ENCODE assay signal across 10 cellular contexts in genomic region chr4:83581411-83582288, GRCh38. TPM values are rescaled to one million over a fixed set of nuclear protein-coding genes. Genes with fewer than 3 reads are reported as not detected.
DNase-seq lines count a peak whose midpoint lies in the region; ATAC-seq and TF ChIP-seq lines count a peak whose summit lies in the region.
"Had no signal": no experiment of that assay in that cellular context is flagged by ENCODE, and none has a peak within 500 bp of the region (broad histone marks: within the 10 kb centered on the region; RNA-seq: fewer than 3 reads in every experiment).

No MANE protein-coding gene starts in this region.

- no peaks in the 10 kb centered on the region for H3K79me2 ChIP-seq in OCI-LY1 (ENCODE audit: insufficient read depth, low read length)

- peak overlapping the region; percentile 21; the same call in 1 of the 2 replicates for H3K4me2 ChIP-seq in OCI-LY1 (ENCODE audit: low read length)

- H3K27me3 ChIP-seq in OCI-LY1 (ENCODE audit: insufficient read depth, low read length) (no peaks in the 10 kb centered on the region), spleen (replicated peaks in 1 of 7) (no peaks in the 10 kb centered on the region)

- H3K36me3 Mint-ChIP-seq in activated CD4-positive, alpha-beta T cell treated with anti-CD3 and anti-CD28 coated beads for 36 hours (ENCODE audit: low read depth) = no peaks in the 10 kb centered on the region
- H3K36me3 Mint-ChIP-seq in MCF 10A (ENCODE audit: insufficient read depth, unreplicated experiment) (no peaks in the 10 kb centered on the region), progenitor cell of endocrine pancreas (ENCODE audit: insufficient read depth) (no peaks in the 10 kb centered on the region)

- H3K4me1 Mint-ChIP-seq in activated CD4-positive, alpha-beta T cell treated with anti-CD3 and anti-CD28 coated beads for 36 hours = no peaks in the 10 kb centered on the region
- H3K4me1 Mint-ChIP-seq in MCF 10A (ENCODE audit: insufficient read depth, unreplicated experiment) = peaks cover 12% of the 10 kb centered on the region
- no peaks in the 10 kb centered on the region for H3K4me1 Mint-ChIP-seq in progenitor cell of endocrine pancreas (ENCODE audit: low read depth)

- no peaks in the 10 kb centered on the region for H4K20me1 ChIP-seq in OCI-LY1 (ENCODE audit: insufficient read depth, low read length)

- H3K4me3 ChIP-seq in OCI-LY1 (ENCODE audit: low read depth, low read length, poor library complexity, severe bottlenecking) (no peak overlapping the region), spleen (peak overlapping the region in 1 of 8 donors; percentile 35)

- no peak overlapping the region for H2AFZ ChIP-seq in OCI-LY1 (ENCODE audit: low read length)

- H3K27me3 Mint-ChIP-seq in activated CD4-positive, alpha-beta T cell treated with anti-CD3 and anti-CD28 coated beads for 36 hours = no peaks in the 10 kb centered on the region
- peaks cover 41% of the 10 kb centered on the region for H3K27me3 Mint-ChIP-seq in MCF 10A (ENCODE audit: insufficient read depth, unreplicated experiment)
- no peaks in the 10 kb centered on the region for H3K27me3 Mint-ChIP-seq in progenitor cell of endocrine pancreas

- no peak overlapping the region for H3K9ac ChIP-seq in OCI-LY1 (ENCODE audit: low read length)

- TF ChIP-seq POLR2A in spleen (IDR thresholded peaks at IDR 0.05) = no peak

- H3F3A ChIP-seq in OCI-LY1 (ENCODE audit: insufficient read depth, low read length) = no peaks in the 10 kb centered on the region

- no peaks in the 10 kb centered on the region for H3K9me3 Mint-ChIP-seq in activated CD4-positive, alpha-beta T cell treated with anti-CD3 and anti-CD28 coated beads for 36 hours (ENCODE audit: low read depth)
- no peaks in the 10 kb centered on the region for H3K9me3 Mint-ChIP-seq in MCF 10A (ENCODE audit: unreplicated experiment)
- H3K9me3 Mint-ChIP-seq in progenitor cell of endocrine pancreas (ENCODE audit: low read depth) = no peaks in the 10 kb centered on the region
- H3K9me3 Mint-ChIP-seq: effector memory CD8-positive, alpha-beta T cell had no signal

- TF ChIP-seq CTCF in OCI-LY1 (IDR thresholded peaks at IDR 0.05; ENCODE audit: low read length) (no peak), spleen (IDR thresholded peaks at IDR 0.05 in 8 of 11, conservative IDR thresholded peaks at IDR 0.05 in 3 of 11) (no peak), MCF 10A (IDR thresholded peaks at IDR 0.05; ENCODE audit: unreplicated experiment) (no peak), progenitor cell of endocrine pancreas (IDR thresholded peaks at IDR 0.05; ENCODE audit: unreplicated experiment) (no peak)

- no peak for ATAC-seq in activated CD4-positive, alpha-beta T cell treated with anti-CD3 and anti-CD28 coated beads for 36 hours
- peak; percentile 68 for ATAC-seq in HG02973 (IDR thresholded peaks at IDR 0.05; ENCODE audit: unreplicated experiment)
- ATAC-seq: effector memory CD8-positive, alpha-beta T cell had no signal

- peaks cover 6% of the 10 kb centered on the region for H3K4me1 ChIP-seq in OCI-LY1 (ENCODE audit: insufficient read depth, low read length, severe bottlenecking)
- peaks cover 0 to 16% (median 12%) of the 10 kb centered on the region in 6 donors for H3K4me1 ChIP-seq in spleen

- POLR2A ChIA-PET in activated CD4-positive, alpha-beta T cell treated with anti-CD3 and anti-CD28 coated beads for 36 hours (lab: Charles Lee) = no interaction called here
- POLR2A ChIA-PET in MCF 10A (lab: Yijun Ruan, JAX) = interaction anchor here (0.5 to 1.7 kb wide), 7 partner anchors 9 to 1295 kb away, joined by 3 to 5 read pairs (median 3); no protein-coding TSS in a partner anchor

- WGBS in spleen, 5 donors = 75 to 83% (median 78%) methylated on average over 10 of the region's 10 CpGs

- H3K27ac Mint-ChIP-seq in activated CD4-positive, alpha-beta T cell treated with anti-CD3 and anti-CD28 coated beads for 36 hours = no peak overlapping the region
- H3K27ac Mint-ChIP-seq in MCF 10A (ENCODE audit: low read depth, unreplicated experiment) (no peak overlapping the region), progenitor cell of endocrine pancreas (no peak overlapping the region)
- H3K27ac Mint-ChIP-seq: effector memory CD8-positive, alpha-beta T cell had no signal

- peak; percentile 7 for DNase-seq in activated CD4-positive, alpha-beta T cell treated with anti-CD3 and anti-CD28 coated beads for 36 hours
- DNase-seq in activated CD4-positive, alpha-beta T cell treated with anti-CD3 and anti-CD28 coated beads for 48 hours = no peak
- no peak for DNase-seq in spleen
- DNase-seq in MCF 10A (ENCODE audit: unreplicated experiment) = no peak
- no peak for DNase-seq in DMS 273 (lab: John Stamatoyannopoulos, UW; ENCODE audit: unreplicated experiment)
- DNase-seq in progenitor cell of endocrine pancreas (ENCODE audit: low spot score, unreplicated experiment) = no peak
- DNase-seq: effector memory CD8-positive, alpha-beta T cell; NCI-H2081 treated with DMSO at 0.1 percent for 48 hours had no signal

- intact Hi-C loops in activated CD4-positive, alpha-beta T cell treated with anti-CD3 and anti-CD28 coated beads for 36 hours (cut with DNase I, micrococcal nuclease) = loop anchor here in 1 of 2 experiments (5.0 kb wide), 1 partner anchor 74 kb away; no protein-coding TSS in a partner anchor
- intact Hi-C loops in spleen (cut with DNase I; ENCODE audit: low total_unique reads) (no loop called here), MCF 10A (cut with micrococcal nuclease) (no loop called here)

- H3K4me3 Mint-ChIP-seq in activated CD4-positive, alpha-beta T cell treated with anti-CD3 and anti-CD28 coated beads for 36 hours = no peak overlapping the region
- no peak overlapping the region for H3K4me3 Mint-ChIP-seq in MCF 10A (ENCODE audit: unreplicated experiment)
- no peak overlapping the region for H3K4me3 Mint-ChIP-seq in progenitor cell of endocrine pancreas (ENCODE audit: low read depth)
- H3K4me3 Mint-ChIP-seq: effector memory CD8-positive, alpha-beta T cell had no signal

- CTCF ChIA-PET in activated CD4-positive, alpha-beta T cell treated with anti-CD3 and anti-CD28 coated beads for 36 hours (lab: Charles Lee) = interaction anchor here (1.0 to 1.4 kb wide), 2 partner anchors 10 to 162 kb away, joined by 3 read pairs; no protein-coding TSS in a partner anchor
- CTCF ChIA-PET in MCF 10A (lab: Yijun Ruan, JAX) = interaction anchor here (0.6 to 2.7 kb wide), 8 partner anchors 9 to 918 kb away, joined by 3 to 13 read pairs (median 3); no protein-coding TSS in a partner anchor

- no TSS peak for BruUV-seq in MCF 10A (replicated peaks; lab: Mats Ljungman, UMichigan)

- no peak overlapping the region for H3K27ac ChIP-seq in OCI-LY1 (ENCODE audit: low read depth, low read length, poor library complexity, severe bottlenecking)
- H3K27ac ChIP-seq in spleen = peak overlapping the region in 7 of 8 donors; percentile 0 to 73 (median 52)

- no peaks in the 10 kb centered on the region for H3K9me2 ChIP-seq in OCI-LY1 (ENCODE audit: low read depth, low read length)

- H3K9me3 ChIP-seq in OCI-LY1 (ENCODE audit: low read length) (no peaks in the 10 kb centered on the region), spleen (no peaks in the 10 kb centered on the region)

- no peaks in the 10 kb centered on the region for H3K36me3 ChIP-seq in OCI-LY1 (ENCODE audit: insufficient read depth, low read length)
- no peaks in the 10 kb centered on the region for H3K36me3 ChIP-seq in spleen

RNA-seq across cellular contexts. Expression of gene GPAT3, which starts 45.7 kb away (rescaled TPM):
- 1 to 10 TPM; 1.3 to 1.6 TPM for total RNA-seq in activated CD4-positive, alpha-beta T cell treated with anti-CD3 and anti-CD28 coated beads for 36 hours
- total RNA-seq in spleen (10 to 100 TPM in 3 of 7 donors, 1 to 10 TPM in 4; 7.5 to 29.1 (median 9.8) TPM), MCF 10A (2022) (0.30 and 0.56 TPM in 2 replicates), progenitor cell of endocrine pancreas (0.17 and 0.36 TPM in 2 replicates)
- polyA plus RNA-seq in spleen = 1 to 10 TPM in 2 of 3 donors, under 1 TPM in 1; 0.70 to 1.4 (median 1.1) TPM
